ENCODE assay signal across 17 cellular contexts in genomic region chr3:24923565-24923964, GRCh38.
"Had no signal": no experiment of that assay in that cellular context is flagged by ENCODE, and none has a peak within 500 bp of the region (broad histone marks: within the 10 kb centered on the region; RNA-seq: fewer than 3 reads in every experiment).

No MANE protein-coding gene starts in this region.

- H3K27ac ChIP-seq: body of pancreas, foreskin keratinocyte, tibial artery had no signal

- H3K27ac Mint-ChIP-seq: activated CD4-positive, alpha-beta T cell treated with anti-CD3 and anti-CD28 coated beads, Interleukin-2, amount 10 ng/mL, durations not matched to agents 24 days and 14 days; activated CD8-positive, alpha-beta T cell treated with anti-CD3 and anti-CD28 coated beads, Interleukin-2, amount 10 ng/mL, durations not matched to agents 7 days and 5 days; activated naive CD4-positive, alpha-beta T cell treated with anti-CD3 and anti-CD28 coated beads for 36 hours; activated T-cell treated with anti-CD3 and anti-CD28 coated beads, Interleukin-2, amount 50 U/mL, for 24 hours; activated T-helper 2 cell treated with anti-CD3 and anti-CD28 coated beads, Interferon-gamma antibody, Interleukin-2, Interleukin-4, amounts not matched to agents 10 μg/mL and 5 μg/mL and 100 μg/mL, durations not matched to agents 14 hours and 24 hours and 36 hours; T-cell had no signal

- H3K9me3 ChIP-seq: body of pancreas, tibial artery had no signal

- H3K36me3 ChIP-seq: tibial artery had no signal

- H3K4me1 Mint-ChIP-seq: activated CD4-positive, alpha-beta T cell treated with anti-CD3 and anti-CD28 coated beads, Interleukin-2, amount 10 ng/mL, durations not matched to agents 24 days and 14 days; T-cell had no signal

- H3K4me1 ChIP-seq: body of pancreas, foreskin keratinocyte, tibial artery had no signal

- DNase-seq: activated CD4-positive, alpha-beta T cell treated with anti-CD3 and anti-CD28 coated beads, Interleukin-2, amount 10 ng/mL, durations not matched to agents 24 days and 14 days; activated CD8-positive, alpha-beta T cell treated with anti-CD3 and anti-CD28 coated beads, Interleukin-2, amount 10 ng/mL, durations not matched to agents 7 days and 5 days; activated naive CD4-positive, alpha-beta T cell treated with anti-CD3 and anti-CD28 coated beads for 36 hours; activated T-cell treated with anti-CD3 and anti-CD28 coated beads, Interleukin-2, amount 50 U/mL, for 24 hours; body of pancreas; dermis blood vessel endothelial cell; effector memory CD4-positive, alpha-beta T cell; foreskin keratinocyte; hippocampal formation; mammary epithelial cell; stimulated activated CD4-positive, alpha-beta T cell treated with anti-CD3 and anti-CD28 coated beads, Interleukin-2, amount 100 ng/mL, for 24 hours; stimulated activated naive CD4-positive, alpha-beta T cell treated with Interleukin-2 at 50 U/mL for 16 hours; T-cell; tibial artery had no signal

- H3K36me3 Mint-ChIP-seq: T-cell had no signal

- ATAC-seq: activated CD8-positive, alpha-beta T cell treated with anti-CD3 and anti-CD28 coated beads, Interleukin-2, amount 10 ng/mL, durations not matched to agents 7 days and 5 days; body of pancreas; foreskin keratinocyte; left lobe of liver; T-cell had no signal

- H3K27me3 ChIP-seq: body of pancreas, foreskin keratinocyte, tibial artery had no signal

- H3K4me3 Mint-ChIP-seq: activated CD4-positive, alpha-beta T cell treated with anti-CD3 and anti-CD28 coated beads, Interleukin-2, amount 10 ng/mL, durations not matched to agents 24 days and 14 days; activated CD8-positive, alpha-beta T cell treated with anti-CD3 and anti-CD28 coated beads, Interleukin-2, amount 10 ng/mL, durations not matched to agents 7 days and 5 days; activated naive CD4-positive, alpha-beta T cell treated with anti-CD3 and anti-CD28 coated beads for 36 hours; activated T-cell treated with anti-CD3 and anti-CD28 coated beads, Interleukin-2, amount 50 U/mL, for 24 hours; neural crest cell; T-cell had no signal

- H3K4me3 ChIP-seq: body of pancreas, tibial artery had no signal

- H3K27me3 Mint-ChIP-seq: activated CD4-positive, alpha-beta T cell treated with anti-CD3 and anti-CD28 coated beads, Interleukin-2, amount 10 ng/mL, durations not matched to agents 24 days and 14 days; activated T-cell treated with anti-CD3 and anti-CD28 coated beads, Interleukin-2, amount 50 U/mL, for 24 hours; T-cell had no signal

- H3K9me3 Mint-ChIP-seq: activated CD4-positive, alpha-beta T cell treated with anti-CD3 and anti-CD28 coated beads, Interleukin-2, amount 10 ng/mL, durations not matched to agents 24 days and 14 days; activated naive CD4-positive, alpha-beta T cell treated with anti-CD3 and anti-CD28 coated beads for 36 hours; neural crest cell had no signal
